1 cellular context compared by ENCODE assay signal in the genomic region with DNA sequence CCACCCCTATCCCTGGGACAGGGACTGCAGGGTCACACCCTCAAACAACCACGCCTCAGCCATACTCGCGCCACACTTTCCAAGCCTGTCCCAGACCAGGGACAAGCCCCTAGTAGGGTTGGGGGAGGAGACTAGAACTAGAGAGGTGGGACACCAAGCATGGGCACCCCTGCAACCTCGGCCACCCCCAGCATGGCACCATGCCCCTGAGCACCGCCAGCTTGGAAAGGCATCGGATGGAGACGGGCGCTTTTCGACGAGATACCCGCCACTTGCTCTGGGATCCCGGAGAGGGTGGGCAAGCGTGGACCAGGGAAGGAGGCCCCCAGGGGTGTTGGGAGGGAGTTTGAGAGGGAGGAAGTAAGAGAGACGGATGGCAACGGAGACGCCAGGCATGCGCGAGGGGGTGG.
TF ChIP-seq lines count a peak whose summit lies in the region.

No MANE protein-coding gene starts in this region.

TF ChIP-seq in GM12878, 131 proteins besides CTCF, POLR2A, EP300 and RAD21:
- no peak for TF ChIP-seq EZH2 (IDR thresholded peaks at IDR 0.05; ENCODE audit: borderline replicate concordance, control insufficient read depth, low read depth, low read length)
- TF ChIP-seq, protein P1, sequence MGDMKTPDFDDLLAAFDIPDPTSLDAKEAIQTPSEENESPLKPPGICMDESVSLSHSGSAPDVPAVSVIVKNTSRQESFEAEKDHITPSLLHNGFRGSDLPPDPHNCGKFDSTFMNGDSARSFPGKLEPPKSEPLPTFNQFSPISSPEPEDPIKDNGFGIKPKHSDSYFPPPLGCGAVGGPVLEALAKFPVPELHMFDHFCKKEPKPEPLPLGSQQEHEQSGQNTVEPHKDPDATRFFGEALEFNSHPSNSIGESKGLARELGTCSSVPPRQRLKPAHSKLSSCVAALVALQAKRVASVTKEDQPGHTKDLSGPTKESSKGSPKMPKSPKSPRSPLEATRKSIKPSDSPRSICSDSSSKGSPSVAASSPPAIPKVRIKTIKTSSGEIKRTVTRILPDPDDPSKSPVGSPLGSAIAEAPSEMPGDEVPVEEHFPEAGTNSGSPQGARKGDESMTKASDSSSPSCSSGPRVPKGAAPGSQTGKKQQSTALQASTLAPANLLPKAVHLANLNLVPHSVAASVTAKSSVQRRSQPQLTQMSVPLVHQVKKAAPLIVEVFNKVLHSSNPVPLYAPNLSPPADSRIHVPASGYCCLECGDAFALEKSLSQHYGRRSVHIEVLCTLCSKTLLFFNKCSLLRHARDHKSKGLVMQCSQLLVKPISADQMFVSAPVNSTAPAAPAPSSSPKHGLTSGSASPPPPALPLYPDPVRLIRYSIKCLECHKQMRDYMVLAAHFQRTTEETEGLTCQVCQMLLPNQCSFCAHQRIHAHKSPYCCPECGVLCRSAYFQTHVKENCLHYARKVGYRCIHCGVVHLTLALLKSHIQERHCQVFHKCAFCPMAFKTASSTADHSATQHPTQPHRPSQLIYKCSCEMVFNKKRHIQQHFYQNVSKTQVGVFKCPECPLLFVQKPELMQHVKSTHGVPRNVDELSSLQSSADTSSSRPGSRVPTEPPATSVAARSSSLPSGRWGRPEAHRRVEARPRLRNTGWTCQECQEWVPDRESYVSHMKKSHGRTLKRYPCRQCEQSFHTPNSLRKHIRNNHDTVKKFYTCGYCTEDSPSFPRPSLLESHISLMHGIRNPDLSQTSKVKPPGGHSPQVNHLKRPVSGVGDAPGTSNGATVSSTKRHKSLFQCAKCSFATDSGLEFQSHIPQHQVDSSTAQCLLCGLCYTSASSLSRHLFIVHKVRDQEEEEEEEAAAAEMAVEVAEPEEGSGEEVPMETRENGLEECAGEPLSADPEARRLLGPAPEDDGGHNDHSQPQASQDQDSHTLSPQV (IDR thresholded peaks at IDR 0.05), result no peak
- TF ChIP-seq RELA (IDR thresholded peaks at IDR 0.05; ENCODE audit: borderline replicate concordance, partially characterized antibody), result no peak
- no peak for TF ChIP-seq CHD4 (IDR thresholded peaks at IDR 0.05)
- peak; percentile 32; the same call in 1 of the 2 replicates for TF ChIP-seq MLLT1 (IDR thresholded peaks at IDR 0.05)
- TF ChIP-seq ETV6 (conservative IDR thresholded peaks at IDR 0.05 in 1 of 2, IDR thresholded peaks at IDR 0.05 in 1 of 2; ENCODE audit: borderline replicate concordance in 1 of 2, low read depth in 1 of 2), result no peak
- no peak for TF ChIP-seq SRF (IDR thresholded peaks at IDR 0.05; ENCODE audit: low read depth in 2 of 2, low read length in 2 of 2)
